In genomic region chr10:79127151-79127961, GRCh38 we compare ENCODE assay signal across 1 cellular context.
TF ChIP-seq lines count a peak whose summit lies in the region.

No MANE protein-coding gene starts in this region.

TF ChIP-seq in HepG2, 621 proteins besides CTCF, POLR2A, EP300 and RAD21 (continued from another document and continues in another):
- peak; percentile 56; the same call in 1 of the 2 replicates for TF ChIP-seq ZNF710 (CRISPR knock-in tag; IDR thresholded peaks at IDR 0.05; ENCODE audit: borderline replicate concordance)
- no peak for TF ChIP-seq ZNF230 (CRISPR knock-in tag; IDR thresholded peaks at IDR 0.05)
- no peak for TF ChIP-seq CREBL2 (CRISPR knock-in tag; IDR thresholded peaks at IDR 0.05; ENCODE audit: borderline replicate concordance)
- peak; percentile 31; the same call in 1 of the 2 replicates for TF ChIP-seq NFKB2 (CRISPR knock-in tag; IDR thresholded peaks at IDR 0.05; ENCODE audit: borderline replicate concordance)
- no peak for TF ChIP-seq POLR2AphosphoS5 (IDR thresholded peaks at IDR 0.05; ENCODE audit: low read depth, low read length)
- TF ChIP-seq FLYWCH1 (CRISPR knock-in tag; IDR thresholded peaks at IDR 0.05) = no peak
- TF ChIP-seq ZSCAN20 (CRISPR knock-in tag; IDR thresholded peaks at IDR 0.05; ENCODE audit: borderline replicate concordance) = no peak
- no peak for TF ChIP-seq ZNF180 (CRISPR knock-in tag; IDR thresholded peaks at IDR 0.05; ENCODE audit: borderline replicate concordance, low read depth)
- no peak for TF ChIP-seq RERE (CRISPR knock-in tag; IDR thresholded peaks at IDR 0.05; ENCODE audit: low read depth)
- no peak for TF ChIP-seq PBX3 (CRISPR knock-in tag; IDR thresholded peaks at IDR 0.05; ENCODE audit: borderline replicate concordance)
- no peak for TF ChIP-seq RFX5 (IDR thresholded peaks at IDR 0.05; ENCODE audit: low read depth, low read length)
- no peak for TF ChIP-seq MTERF4 (CRISPR knock-in tag; IDR thresholded peaks at IDR 0.05)
- no peak for TF ChIP-seq NRL (CRISPR knock-in tag; IDR thresholded peaks at IDR 0.05; ENCODE audit: borderline replicate concordance)
- peak; percentile 79; the same call in 1 of the 2 replicates for TF ChIP-seq RXRB (CRISPR knock-in tag; IDR thresholded peaks at IDR 0.05; ENCODE audit: borderline replicate concordance)
- TF ChIP-seq GFI1 (CRISPR knock-in tag; IDR thresholded peaks at IDR 0.05; ENCODE audit: borderline replicate concordance) = no peak
- TF ChIP-seq ZNF841 (CRISPR knock-in tag; IDR thresholded peaks at IDR 0.05; ENCODE audit: borderline replicate concordance) = no peak
- TF ChIP-seq ZNF251 (CRISPR knock-in tag; IDR thresholded peaks at IDR 0.05) = no peak
- TF ChIP-seq HOXA9 (CRISPR knock-in tag; IDR thresholded peaks at IDR 0.05; ENCODE audit: borderline replicate concordance) = no peak
- TF ChIP-seq ZNF383 (CRISPR knock-in tag; IDR thresholded peaks at IDR 0.05; ENCODE audit: borderline replicate concordance) = 0 out of 2 replicates have a peak, but pooled peaks have one; percentile 29
- TF ChIP-seq ZNF569 (CRISPR knock-in tag; IDR thresholded peaks at IDR 0.05; ENCODE audit: borderline replicate concordance) = no peak
- TF ChIP-seq SRSF4 (IDR thresholded peaks at IDR 0.05; ENCODE audit: low read depth, low read length, poor library complexity, severe bottlenecking) = no peak
- no peak for TF ChIP-seq ATF3 (CRISPR knock-in tag; IDR thresholded peaks at IDR 0.05)
- TF ChIP-seq ZNF672 (CRISPR knock-in tag; IDR thresholded peaks at IDR 0.05) = no peak
- TF ChIP-seq TSC22D2 (CRISPR knock-in tag; IDR thresholded peaks at IDR 0.05; ENCODE audit: borderline replicate concordance) = no peak
- TF ChIP-seq SMARCC2 (IDR thresholded peaks at IDR 0.05) = no peak
- no peak for TF ChIP-seq SMAD3 (CRISPR knock-in tag; IDR thresholded peaks at IDR 0.05)
- no peak for TF ChIP-seq ATF7 (IDR thresholded peaks at IDR 0.05)
- TF ChIP-seq ATF7 (CRISPR knock-in tag; IDR thresholded peaks at IDR 0.05) = no peak
- no peak for TF ChIP-seq EZH2 (conservative IDR thresholded peaks at IDR 0.05; ENCODE audit: low read depth, low read length)
- no peak for TF ChIP-seq ATF5 (CRISPR knock-in tag; IDR thresholded peaks at IDR 0.05; ENCODE audit: low read depth)
- TF ChIP-seq ZNF138 (CRISPR knock-in tag; IDR thresholded peaks at IDR 0.05; ENCODE audit: low read depth) = no peak
- TF ChIP-seq ARID3A (IDR thresholded peaks at IDR 0.05; ENCODE audit: low read depth, low read length) = no peak
- no peak for TF ChIP-seq PLSCR1 (CRISPR knock-in tag; IDR thresholded peaks at IDR 0.05; ENCODE audit: borderline replicate concordance)
- no peak for TF ChIP-seq ADNP (CRISPR knock-in tag; IDR thresholded peaks at IDR 0.05)
- TF ChIP-seq TIGD3 (CRISPR knock-in tag; IDR thresholded peaks at IDR 0.05; ENCODE audit: borderline replicate concordance) = no peak
- no peak for TF ChIP-seq RBFOX2 (IDR thresholded peaks at IDR 0.05; ENCODE audit: low read depth, low read length)
- no peak for TF ChIP-seq ZNF296 (CRISPR knock-in tag; conservative IDR thresholded peaks at IDR 0.05)
- TF ChIP-seq ZNF382 (CRISPR knock-in tag; IDR thresholded peaks at IDR 0.05; ENCODE audit: borderline replicate concordance) = no peak
- peak; percentile 88 for TF ChIP-seq RXRA (CRISPR knock-in tag; IDR thresholded peaks at IDR 0.05)
- no peak for TF ChIP-seq ZNF558 (CRISPR knock-in tag; IDR thresholded peaks at IDR 0.05; ENCODE audit: borderline replicate concordance)
- TF ChIP-seq SATB2 (CRISPR knock-in tag; IDR thresholded peaks at IDR 0.05) = no peak
- no peak for TF ChIP-seq ZNF850 (CRISPR knock-in tag; conservative IDR thresholded peaks at IDR 0.05)
- no peak; the same call in 1 of the 2 replicates for TF ChIP-seq SAFB2 (CRISPR knock-in tag; IDR thresholded peaks at IDR 0.05; ENCODE audit: borderline replicate concordance, low read depth)
- TF ChIP-seq ZNF234 (CRISPR knock-in tag; conservative IDR thresholded peaks at IDR 0.05) = no peak
- no peak for TF ChIP-seq ZNF101 (CRISPR knock-in tag; IDR thresholded peaks at IDR 0.05; ENCODE audit: borderline replicate concordance, low read depth)
- 0 out of 2 replicates have a peak, but pooled peaks have one; percentile 17 for TF ChIP-seq ZNF143 (CRISPR knock-in tag; IDR thresholded peaks at IDR 0.05)
- 0 out of 2 replicates have a peak, but pooled peaks have one; percentile 49 for TF ChIP-seq HINFP (CRISPR knock-in tag; IDR thresholded peaks at IDR 0.05; ENCODE audit: low read depth)
- no peak for TF ChIP-seq SMAD9 (CRISPR knock-in tag; IDR thresholded peaks at IDR 0.05)
- TF ChIP-seq SSRP1 (CRISPR knock-in tag; IDR thresholded peaks at IDR 0.05) = peak; percentile 59; the same call in 1 of the 2 replicates
- TF ChIP-seq ZNF253 (CRISPR knock-in tag; IDR thresholded peaks at IDR 0.05; ENCODE audit: borderline replicate concordance) = no peak
- TF ChIP-seq ZNF678 (CRISPR knock-in tag; IDR thresholded peaks at IDR 0.05) = peak; percentile 49; the same call in 1 of the 2 replicates
- 0 out of 2 replicates have a peak, but pooled peaks have one; percentile 33 for TF ChIP-seq PHF8 (CRISPR knock-in tag; IDR thresholded peaks at IDR 0.05)
- no peak for TF ChIP-seq HHEX (CRISPR knock-in tag; IDR thresholded peaks at IDR 0.05)
- peak; percentile 64; the same call in 1 of the 2 replicates for TF ChIP-seq ARNTL (CRISPR knock-in tag; IDR thresholded peaks at IDR 0.05)
- TF ChIP-seq SMARCE1 (IDR thresholded peaks at IDR 0.05; ENCODE audit: borderline replicate concordance) = no peak
- no peak for TF ChIP-seq HNRNPH1 (optimal IDR thresholded peaks at IDR 0.05; ENCODE audit: low read depth, low read length)
- no peak for TF ChIP-seq ZNF335 (CRISPR knock-in tag; IDR thresholded peaks at IDR 0.05)
